Comparison of ENCODE assay signal across 1 cellular context in genomic region chr15:37055481-37055880, GRCh38.
TF ChIP-seq lines count a peak whose summit lies in the region.

No MANE protein-coding gene starts in this region.

TF ChIP-seq in GM23338, 12 proteins besides CTCF, POLR2A, EP300 and RAD21 (continued from another document):
- no peak for TF ChIP-seq ZNF462 (CRISPR knock-in tag; IDR thresholded peaks at IDR 0.05)
- TF ChIP-seq EZH2 (IDR thresholded peaks at IDR 0.05; ENCODE audit: low read depth, unreplicated experiment): no peak
TF ChIP-seq in GM23338: peak in this region for 0.
